30 cellular contexts compared by ENCODE assay signal in genomic region chr2:112669667-112670066, GRCh38. TPM values are rescaled to one million over a fixed set of nuclear protein-coding genes. Genes with fewer than 3 reads are reported as not detected.
"Had no signal": no experiment of that assay in that cellular context is flagged by ENCODE, and none has a peak within 500 bp of the region (broad histone marks: within the 10 kb centered on the region; RNA-seq: fewer than 3 reads in every experiment).

No MANE protein-coding gene starts in this region.

- H3K4me3 ChIP-seq: colonic mucosa, esophagus squamous epithelium, heart right ventricle, left lung, lower lobe of right lung, ovary, psoas muscle, skin epidermis, thoracic aorta, tibial nerve, vagina had no signal

- H3K9me3 ChIP-seq: colonic mucosa, esophagus squamous epithelium, heart right ventricle, left lung, lower lobe of right lung, ovary, psoas muscle, thoracic aorta, tibial nerve, vagina had no signal

- FAIRE-seq: keratinocyte had no signal

- ATAC-seq: heart right ventricle; left lung; lower lobe of right lung; natural killer cell; psoas muscle; right cardiac atrium; stimulated activated naive B cell treated with anti-CD40 and anti-IgM and Interleukin-4, amounts not matched to agents 10 μg/mL and 1 μg/mL and 100 μg/mL, for 72 hours had no signal

- H3K4me1 ChIP-seq: colonic mucosa, psoas muscle, tibial nerve, vagina had no signal

- H3K27ac ChIP-seq: colonic mucosa, heart right ventricle, left lung, lower lobe of right lung, ovary, psoas muscle, skin epidermis, thoracic aorta, tibial nerve, vagina had no signal

- H3K36me3 ChIP-seq: colonic mucosa, ovary, thoracic aorta, vagina had no signal

- DNase-seq: colonic mucosa; effector CD8-positive, alpha-beta T cell; erythroblast; esophagus squamous epithelium; foreskin melanocyte; glutamatergic neuron; heart right ventricle; hypothalamus; immature natural killer cell; left lung; lower lobe of right lung; natural killer cell; occipital lobe; ovary; posterior cingulate gyrus; psoas muscle; right cardiac atrium; stimulated activated CD4-positive, alpha-beta T cell treated with anti-CD3 and anti-CD28 coated beads, Interleukin-15, amount 100 ng/mL, for 24 hours; stimulated activated CD4-positive, alpha-beta T cell treated with anti-CD3 and anti-CD28 coated beads, Interleukin-2, amount 100 ng/mL, for 48 hours; stimulated activated naive B cell treated with anti-CD40 and anti-IgM and Interleukin-4, amounts not matched to agents 10 μg/mL and 1 μg/mL and 100 μg/mL, for 72 hours had no signal

- H3K27me3 ChIP-seq: colonic mucosa, esophagus squamous epithelium, heart right ventricle, left lung, ovary, tibial nerve, vagina had no signal

RNA-seq across cellular contexts. Expression of gene NT5DC4, which starts 51.2 kb away (rescaled TPM):
- total RNA-seq: chondrocyte, colonic mucosa, esophagus squamous epithelium, mesenteric fat pad, occipital lobe, ovary, psoas muscle, renal cortical epithelial cell, right cardiac atrium, thoracic aorta, tibial nerve, ureter, vagina had no signal
- polyA plus RNA-seq: heart right ventricle, neural cell, ovary, psoas muscle, right cardiac atrium had no signal
